Comparison of ENCODE assay signal across 23 cellular contexts in the genomic region with DNA sequence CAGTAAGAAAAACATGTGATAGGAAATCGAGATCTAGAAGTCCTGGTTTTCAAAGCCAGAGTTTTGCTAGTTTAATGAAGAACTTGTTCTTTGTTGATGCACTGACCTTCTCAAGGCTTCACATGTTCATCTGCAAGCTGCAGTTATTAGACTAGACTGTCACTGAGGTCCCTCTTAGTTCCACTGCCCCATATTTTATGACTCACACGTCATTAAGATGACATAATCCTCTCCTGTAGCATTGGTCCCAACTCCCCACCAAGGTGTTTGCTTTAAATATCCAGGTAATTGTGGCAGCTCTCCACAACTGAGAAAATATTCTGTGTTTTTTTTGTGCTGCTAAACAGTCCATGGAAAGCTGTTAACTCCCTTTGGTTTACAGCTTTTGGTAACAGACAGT.
"Had no signal": no experiment of that assay in that cellular context is flagged by ENCODE, and none has a peak within 500 bp of the region (broad histone marks: within the 10 kb centered on the region; RNA-seq: fewer than 3 reads in every experiment).

No MANE protein-coding gene starts in this region.

- H3K4me3 ChIP-seq: esophagus squamous epithelium, left lung, mucosa of descending colon, prostate gland, right atrium auricular region, sigmoid colon, stomach, thyroid gland had no signal

- H3K27ac ChIP-seq: esophagus squamous epithelium, left lung, prostate gland, right atrium auricular region, sigmoid colon, stomach, thyroid gland had no signal

- H3K9me3 ChIP-seq: esophagus squamous epithelium, left lung, mucosa of descending colon, prostate gland, right atrium auricular region, sigmoid colon, stomach, thyroid gland had no signal

- H3K27me3 ChIP-seq: esophagus squamous epithelium, left lung, right atrium auricular region, sigmoid colon, stomach, thyroid gland had no signal

- DNase-seq: cortex of kidney; effector memory CD8-positive, alpha-beta T cell; erythroblast; esophagus squamous epithelium; head of caudate nucleus; left cardiac atrium; left lung; mesenchymal stem cell; mucosa of descending colon; naive B cell; nucleus accumbens; sigmoid colon; stimulated activated CD4-positive, alpha-beta T cell treated with anti-CD3 and anti-CD28 coated beads, Interleukin-2, amount 100 ng/mL, for 24 hours; stimulated activated CD4-positive, alpha-beta T cell treated with anti-CD3 and anti-CD28 coated beads, Interleukin-4, amount 100 ng/mL, for 24 hours; stimulated activated naive CD4-positive, alpha-beta T cell treated with Interleukin-2 at 50 U/mL for 16 hours; stomach; thyroid gland had no signal

- ATAC-seq: effector memory CD8-positive, alpha-beta T cell; left cardiac atrium; left lung; mucosa of descending colon; stimulated activated effector memory CD8-positive, alpha-beta T cell treated with anti-CD3 and anti-CD28 coated beads, Interleukin-12 subunit alpha, Interleukin-12 subunit beta, amount 100 ng/mL, for 72 hours had no signal

- H3K36me3 ChIP-seq: esophagus squamous epithelium, left lung, prostate gland, right atrium auricular region, sigmoid colon, stomach, thyroid gland had no signal

- H3K4me1 ChIP-seq: esophagus squamous epithelium, prostate gland, right atrium auricular region, thyroid gland had no signal

- FAIRE-seq: endometrium, frontal cortex, islet of Langerhans had no signal
